1 cellular context compared by ENCODE assay signal in the genomic region with DNA sequence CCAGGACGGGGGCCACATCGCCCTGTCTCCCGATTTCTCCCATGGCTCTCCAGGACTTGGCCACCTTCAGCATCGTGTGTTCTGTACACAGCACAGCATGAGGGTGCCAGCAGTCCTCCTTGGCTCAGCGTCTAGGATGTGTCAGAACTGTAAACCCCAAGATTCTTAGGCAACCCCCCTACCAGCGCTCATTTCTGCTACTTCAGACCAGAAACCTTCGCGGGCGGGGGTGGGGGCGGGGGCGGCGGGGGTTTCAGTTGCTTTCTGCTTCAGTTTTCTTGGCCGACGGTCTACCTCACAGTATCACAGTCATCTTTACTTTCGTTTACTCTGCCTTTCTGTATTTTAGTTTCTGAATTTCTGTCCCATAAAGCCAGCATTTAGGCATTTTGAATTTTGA.
TF ChIP-seq lines count a peak whose summit lies in the region.

No MANE protein-coding gene starts in this region.

TF ChIP-seq in H1, 55 proteins besides CTCF, POLR2A, EP300 and RAD21 (continued from another document):
- TF ChIP-seq, protein P1, sequence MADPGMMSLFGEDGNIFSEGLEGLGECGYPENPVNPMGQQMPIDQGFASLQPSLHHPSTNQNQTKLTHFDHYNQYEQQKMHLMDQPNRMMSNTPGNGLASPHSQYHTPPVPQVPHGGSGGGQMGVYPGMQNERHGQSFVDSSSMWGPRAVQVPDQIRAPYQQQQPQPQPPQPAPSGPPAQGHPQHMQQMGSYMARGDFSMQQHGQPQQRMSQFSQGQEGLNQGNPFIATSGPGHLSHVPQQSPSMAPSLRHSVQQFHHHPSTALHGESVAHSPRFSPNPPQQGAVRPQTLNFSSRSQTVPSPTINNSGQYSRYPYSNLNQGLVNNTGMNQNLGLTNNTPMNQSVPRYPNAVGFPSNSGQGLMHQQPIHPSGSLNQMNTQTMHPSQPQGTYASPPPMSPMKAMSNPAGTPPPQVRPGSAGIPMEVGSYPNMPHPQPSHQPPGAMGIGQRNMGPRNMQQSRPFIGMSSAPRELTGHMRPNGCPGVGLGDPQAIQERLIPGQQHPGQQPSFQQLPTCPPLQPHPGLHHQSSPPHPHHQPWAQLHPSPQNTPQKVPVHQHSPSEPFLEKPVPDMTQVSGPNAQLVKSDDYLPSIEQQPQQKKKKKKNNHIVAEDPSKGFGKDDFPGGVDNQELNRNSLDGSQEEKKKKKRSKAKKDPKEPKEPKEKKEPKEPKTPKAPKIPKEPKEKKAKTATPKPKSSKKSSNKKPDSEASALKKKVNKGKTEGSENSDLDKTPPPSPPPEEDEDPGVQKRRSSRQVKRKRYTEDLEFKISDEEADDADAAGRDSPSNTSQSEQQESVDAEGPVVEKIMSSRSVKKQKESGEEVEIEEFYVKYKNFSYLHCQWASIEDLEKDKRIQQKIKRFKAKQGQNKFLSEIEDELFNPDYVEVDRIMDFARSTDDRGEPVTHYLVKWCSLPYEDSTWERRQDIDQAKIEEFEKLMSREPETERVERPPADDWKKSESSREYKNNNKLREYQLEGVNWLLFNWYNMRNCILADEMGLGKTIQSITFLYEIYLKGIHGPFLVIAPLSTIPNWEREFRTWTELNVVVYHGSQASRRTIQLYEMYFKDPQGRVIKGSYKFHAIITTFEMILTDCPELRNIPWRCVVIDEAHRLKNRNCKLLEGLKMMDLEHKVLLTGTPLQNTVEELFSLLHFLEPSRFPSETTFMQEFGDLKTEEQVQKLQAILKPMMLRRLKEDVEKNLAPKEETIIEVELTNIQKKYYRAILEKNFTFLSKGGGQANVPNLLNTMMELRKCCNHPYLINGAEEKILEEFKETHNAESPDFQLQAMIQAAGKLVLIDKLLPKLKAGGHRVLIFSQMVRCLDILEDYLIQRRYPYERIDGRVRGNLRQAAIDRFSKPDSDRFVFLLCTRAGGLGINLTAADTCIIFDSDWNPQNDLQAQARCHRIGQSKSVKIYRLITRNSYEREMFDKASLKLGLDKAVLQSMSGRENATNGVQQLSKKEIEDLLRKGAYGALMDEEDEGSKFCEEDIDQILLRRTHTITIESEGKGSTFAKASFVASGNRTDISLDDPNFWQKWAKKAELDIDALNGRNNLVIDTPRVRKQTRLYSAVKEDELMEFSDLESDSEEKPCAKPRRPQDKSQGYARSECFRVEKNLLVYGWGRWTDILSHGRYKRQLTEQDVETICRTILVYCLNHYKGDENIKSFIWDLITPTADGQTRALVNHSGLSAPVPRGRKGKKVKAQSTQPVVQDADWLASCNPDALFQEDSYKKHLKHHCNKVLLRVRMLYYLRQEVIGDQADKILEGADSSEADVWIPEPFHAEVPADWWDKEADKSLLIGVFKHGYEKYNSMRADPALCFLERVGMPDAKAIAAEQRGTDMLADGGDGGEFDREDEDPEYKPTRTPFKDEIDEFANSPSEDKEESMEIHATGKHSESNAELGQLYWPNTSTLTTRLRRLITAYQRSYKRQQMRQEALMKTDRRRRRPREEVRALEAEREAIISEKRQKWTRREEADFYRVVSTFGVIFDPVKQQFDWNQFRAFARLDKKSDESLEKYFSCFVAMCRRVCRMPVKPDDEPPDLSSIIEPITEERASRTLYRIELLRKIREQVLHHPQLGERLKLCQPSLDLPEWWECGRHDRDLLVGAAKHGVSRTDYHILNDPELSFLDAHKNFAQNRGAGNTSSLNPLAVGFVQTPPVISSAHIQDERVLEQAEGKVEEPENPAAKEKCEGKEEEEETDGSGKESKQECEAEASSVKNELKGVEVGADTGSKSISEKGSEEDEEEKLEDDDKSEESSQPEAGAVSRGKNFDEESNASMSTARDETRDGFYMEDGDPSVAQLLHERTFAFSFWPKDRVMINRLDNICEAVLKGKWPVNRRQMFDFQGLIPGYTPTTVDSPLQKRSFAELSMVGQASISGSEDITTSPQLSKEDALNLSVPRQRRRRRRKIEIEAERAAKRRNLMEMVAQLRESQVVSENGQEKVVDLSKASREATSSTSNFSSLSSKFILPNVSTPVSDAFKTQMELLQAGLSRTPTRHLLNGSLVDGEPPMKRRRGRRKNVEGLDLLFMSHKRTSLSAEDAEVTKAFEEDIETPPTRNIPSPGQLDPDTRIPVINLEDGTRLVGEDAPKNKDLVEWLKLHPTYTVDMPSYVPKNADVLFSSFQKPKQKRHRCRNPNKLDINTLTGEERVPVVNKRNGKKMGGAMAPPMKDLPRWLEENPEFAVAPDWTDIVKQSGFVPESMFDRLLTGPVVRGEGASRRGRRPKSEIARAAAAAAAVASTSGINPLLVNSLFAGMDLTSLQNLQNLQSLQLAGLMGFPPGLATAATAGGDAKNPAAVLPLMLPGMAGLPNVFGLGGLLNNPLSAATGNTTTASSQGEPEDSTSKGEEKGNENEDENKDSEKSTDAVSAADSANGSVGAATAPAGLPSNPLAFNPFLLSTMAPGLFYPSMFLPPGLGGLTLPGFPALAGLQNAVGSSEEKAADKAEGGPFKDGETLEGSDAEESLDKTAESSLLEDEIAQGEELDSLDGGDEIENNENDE (IDR thresholded peaks at IDR 0.05; ENCODE audit: insufficient replicate concordance, low read length), result no peak
- TF ChIP-seq SIRT6 (IDR thresholded peaks at IDR 0.05; ENCODE audit: low read length), result no peak
- no peak for TF ChIP-seq CEBPB (IDR thresholded peaks at IDR 0.05; ENCODE audit: low read depth, low read length)
- no peak for TF ChIP-seq POU5F1 (IDR thresholded peaks at IDR 0.05; ENCODE audit: low read depth, low read length)
- no peak for TF ChIP-seq POLR2AphosphoS5 (IDR thresholded peaks at IDR 0.05; ENCODE audit: low read depth, low read length)
- no peak for TF ChIP-seq KDM1A (IDR thresholded peaks at IDR 0.05; ENCODE audit: borderline replicate concordance, low read length)
